25 cellular contexts compared by ENCODE assay signal in the genomic region with DNA sequence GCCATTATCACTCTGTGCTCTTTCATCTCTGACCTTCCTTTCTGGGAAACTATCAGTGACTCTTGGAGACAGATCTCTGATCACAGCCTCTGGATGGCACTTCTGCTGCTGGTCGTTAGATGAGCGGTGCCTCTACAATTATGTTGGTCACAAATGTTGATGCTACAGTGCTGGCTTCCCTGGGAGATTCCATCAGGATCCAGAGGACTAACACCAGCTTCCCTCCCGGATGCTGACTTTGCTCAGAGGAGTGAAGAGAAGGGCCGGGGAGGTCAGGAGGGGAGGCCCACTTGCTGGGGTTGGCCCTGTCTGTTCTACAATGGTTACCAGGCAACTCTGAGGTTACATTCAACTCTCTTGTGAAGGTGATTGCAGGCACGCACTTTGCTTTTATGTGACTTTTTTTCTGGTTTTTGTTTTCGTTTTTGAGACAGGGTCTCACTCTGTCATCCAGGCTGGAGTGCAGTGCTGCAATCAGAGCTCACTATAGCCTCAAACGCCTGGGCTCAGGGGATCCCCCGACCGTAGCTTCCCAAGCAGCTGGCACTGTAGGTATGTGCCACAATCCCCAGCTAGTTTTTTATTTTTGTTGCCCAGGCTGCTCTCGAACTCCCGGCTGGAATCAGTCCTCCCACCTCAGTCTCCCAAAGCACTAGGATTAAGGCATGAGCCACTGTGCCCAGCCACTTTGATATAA.
A peak's percentile ranks its signal among the peaks of the same experiment; 100 is the strongest.
DNase-seq lines count a peak whose midpoint lies in the region; ATAC-seq and TF ChIP-seq lines count a peak whose summit lies in the region.
"Had no signal": no experiment of that assay in that cellular context is flagged by ENCODE, and none has a peak within 500 bp of the region (broad histone marks: within the 10 kb centered on the region; RNA-seq: fewer than 3 reads in every experiment).

No MANE protein-coding gene starts in this region.

- H3K4me1 ChIP-seq in neural progenitor cell, result peaks cover 40% of the 10 kb centered on the region
- H3K4me1 ChIP-seq: ascending aorta, colonic mucosa, right atrium auricular region, uterus had no signal

- intact Hi-C loops in left ventricle myocardium superior (cut with micrococcal nuclease), result no loop called here

- no peak for TF ChIP-seq CTCF in neural progenitor cell (IDR thresholded peaks at IDR 0.05)

- H3K79me2 ChIP-seq in neural progenitor cell (ENCODE audit: low read depth), result no peaks in the 10 kb centered on the region

- H3K9me3 Mint-ChIP-seq in activated naive CD8-positive, alpha-beta T cell treated with anti-CD3 and anti-CD28 coated beads, Interleukin-2, amount 10 ng/mL, durations not matched to agents 7 days and 5 days, result peaks cover 2% of the 10 kb centered on the region
- H3K9me3 Mint-ChIP-seq in activated naive CD8-positive, alpha-beta T cell treated with anti-CD3 and anti-CD28 coated beads for 36 hours, result no peaks in the 10 kb centered on the region
- H3K9me3 Mint-ChIP-seq in neural progenitor cell, result no peaks in the 10 kb centered on the region
- H3K9me3 Mint-ChIP-seq: activated T-cell treated with anti-CD3 and anti-CD28 coated beads, Interleukin-2, amount 50 U/mL, for 24 hours; CD8-positive, alpha-beta memory T cell had no signal

- POLR2A ChIA-PET in activated naive CD8-positive, alpha-beta T cell treated with anti-CD3 and anti-CD28 coated beads, Interleukin-2, amount 10 ng/mL, durations not matched to agents 7 days and 5 days (lab: Charles Lee), result no interaction called here

- H3K4me1 Mint-ChIP-seq in activated naive CD8-positive, alpha-beta T cell treated with anti-CD3 and anti-CD28 coated beads, Interleukin-2, amount 10 ng/mL, durations not matched to agents 7 days and 5 days, result peaks cover 16% of the 10 kb centered on the region
- H3K4me1 Mint-ChIP-seq in activated naive CD8-positive, alpha-beta T cell treated with anti-CD3 and anti-CD28 coated beads for 36 hours, result peaks cover 9% of the 10 kb centered on the region
- peaks cover 57% of the 10 kb centered on the region for H3K4me1 Mint-ChIP-seq in neural progenitor cell

- H3K9me3 ChIP-seq in neural progenitor cell (ENCODE audit: low read depth), result no peaks in the 10 kb centered on the region
- H3K9me3 ChIP-seq: ascending aorta, colonic mucosa, left lung, right atrium auricular region, uterus had no signal

- no peaks in the 10 kb centered on the region for H3K36me3 ChIP-seq in neural progenitor cell
- H3K36me3 ChIP-seq: ascending aorta, colonic mucosa, left lung, right atrium auricular region, uterus had no signal

- peak overlapping the region; percentile 8 for H2AFZ ChIP-seq in neural progenitor cell (replicated peaks)

- H3K4me2 ChIP-seq in neural progenitor cell, result no peak overlapping the region

- H4K20me1 ChIP-seq in neural progenitor cell (ENCODE audit: low read depth), result no peaks in the 10 kb centered on the region

- peaks cover 32% of the 10 kb centered on the region for H3F3A ChIP-seq in neural progenitor cell (ENCODE audit: low read depth)

- peak overlapping the region; percentile 65 for H3K27ac ChIP-seq in caudate nucleus (ENCODE audit: low read depth, low read length)
- H3K27ac ChIP-seq in neural progenitor cell, result no peak overlapping the region
- H3K27ac ChIP-seq: ascending aorta, colonic mucosa, left lung, right atrium auricular region, uterus had no signal

- H3K36me3 Mint-ChIP-seq in activated naive CD8-positive, alpha-beta T cell treated with anti-CD3 and anti-CD28 coated beads, Interleukin-2, amount 10 ng/mL, durations not matched to agents 7 days and 5 days, result peaks cover 4% of the 10 kb centered on the region
- no peaks in the 10 kb centered on the region for H3K36me3 Mint-ChIP-seq in activated naive CD8-positive, alpha-beta T cell treated with anti-CD3 and anti-CD28 coated beads for 36 hours
- no peaks in the 10 kb centered on the region for H3K36me3 Mint-ChIP-seq in neural progenitor cell

- H3K27me3 Mint-ChIP-seq in activated naive CD8-positive, alpha-beta T cell treated with anti-CD3 and anti-CD28 coated beads, Interleukin-2, amount 10 ng/mL, durations not matched to agents 7 days and 5 days, result peaks cover 6% of the 10 kb centered on the region
- peaks cover 10% of the 10 kb centered on the region for H3K27me3 Mint-ChIP-seq in activated naive CD8-positive, alpha-beta T cell treated with anti-CD3 and anti-CD28 coated beads for 36 hours
- peaks cover 7% of the 10 kb centered on the region for H3K27me3 Mint-ChIP-seq in neural progenitor cell (ENCODE audit: insufficient read depth, low read depth)

- no peak overlapping the region for H3K9ac ChIP-seq in neural progenitor cell

- no peaks in the 10 kb centered on the region for H3K27me3 ChIP-seq in neural progenitor cell
- H3K27me3 ChIP-seq: ascending aorta, colonic mucosa, left lung, right atrium auricular region, uterus had no signal

- H3K4me3 ChIP-seq in neural progenitor cell, result no peak overlapping the region
- H3K4me3 ChIP-seq: ascending aorta, colonic mucosa, left lung, right atrium auricular region, uterus had no signal

- H3K27ac Mint-ChIP-seq in activated naive CD8-positive, alpha-beta T cell treated with anti-CD3 and anti-CD28 coated beads, Interleukin-2, amount 10 ng/mL, durations not matched to agents 7 days and 5 days, result peak overlapping the region; percentile 19
- H3K27ac Mint-ChIP-seq in activated naive CD8-positive, alpha-beta T cell treated with anti-CD3 and anti-CD28 coated beads for 36 hours, result no peak overlapping the region
- H3K27ac Mint-ChIP-seq in neural progenitor cell, result peak overlapping the region; percentile 73
- H3K27ac Mint-ChIP-seq: activated T-cell treated with anti-CD3 and anti-CD28 coated beads, Interleukin-2, amount 50 U/mL, for 24 hours had no signal

- peak; percentile 59 for ATAC-seq in activated naive CD8-positive, alpha-beta T cell treated with anti-CD3 and anti-CD28 coated beads, Interleukin-2, amount 10 ng/mL, durations not matched to agents 7 days and 5 days (ENCODE audit: low read depth)
- ATAC-seq in left ventricle myocardium superior, result no peak
- ATAC-seq: HCT116, left lung had no signal

- DNase-seq in activated naive CD8-positive, alpha-beta T cell treated with anti-CD3 and anti-CD28 coated beads, Interleukin-2, amount 10 ng/mL, durations not matched to agents 7 days and 5 days, result no peak
- no peak for DNase-seq in activated naive CD8-positive, alpha-beta T cell treated with anti-CD3 and anti-CD28 coated beads for 36 hours
- DNase-seq in caudate nucleus (lab: John Stamatoyannopoulos, UW), result no peak
- DNase-seq in neural progenitor cell (ENCODE audit: low spot score), result peak; percentile 10
- no peak for DNase-seq in AG20443 (ENCODE audit: low spot score)
- no peak for DNase-seq in SHP77 (lab: John Stamatoyannopoulos, UW)
- no peak for DNase-seq in left ventricle myocardium superior
- DNase-seq: activated T-cell treated with anti-CD3 and anti-CD28 coated beads, Interleukin-2, amount 50 U/mL, for 24 hours; CD8-positive, alpha-beta memory T cell; colonic mucosa; DMS 273 treated with DMSO at 0.1 percent for 48 hours; EL; Kasumi-1; left lung; mesenchymal stem cell; NCI-H1417 treated with DMSO at 0.1 percent for 48 hours; NCI-H2081 treated with DMSO at 0.1 percent for 48 hours; NCI-H2227 treated with DMSO at 0.1 percent for 48 hours; NCI-H526; small intestine; stimulated activated naive CD4-positive, alpha-beta T cell treated with Interleukin-2 at 50 U/mL for 16 hours; uterus had no signal

- no peak overlapping the region for H3K4me3 Mint-ChIP-seq in activated naive CD8-positive, alpha-beta T cell treated with anti-CD3 and anti-CD28 coated beads, Interleukin-2, amount 10 ng/mL, durations not matched to agents 7 days and 5 days
- H3K4me3 Mint-ChIP-seq in activated naive CD8-positive, alpha-beta T cell treated with anti-CD3 and anti-CD28 coated beads for 36 hours, result no peak overlapping the region
- H3K4me3 Mint-ChIP-seq in neural progenitor cell, result no peak overlapping the region
- H3K4me3 Mint-ChIP-seq: activated T-cell treated with anti-CD3 and anti-CD28 coated beads, Interleukin-2, amount 50 U/mL, for 24 hours; CD8-positive, alpha-beta memory T cell had no signal
